Comparison of ENCODE assay signal across 17 cellular contexts in the genomic region with DNA sequence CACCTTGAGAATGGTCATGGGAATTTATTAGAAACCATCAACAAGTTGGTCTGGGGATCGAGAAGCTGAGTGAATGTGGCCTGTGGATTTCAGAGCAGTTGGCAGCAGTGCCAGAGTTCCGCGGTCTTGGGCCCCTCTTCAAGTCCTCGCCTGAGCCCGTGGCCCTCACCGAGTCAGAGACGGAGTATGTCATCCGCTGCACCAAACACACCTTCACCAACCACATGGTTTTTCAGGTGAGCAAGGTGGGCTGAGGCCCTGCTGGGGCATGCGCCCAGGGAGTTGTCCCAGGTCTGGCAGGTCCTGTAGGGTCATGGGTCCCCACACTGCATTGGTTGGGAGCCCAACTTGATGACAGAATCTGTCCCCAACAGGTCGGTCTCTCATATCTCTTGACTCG. TPM values are rescaled to one million over a fixed set of nuclear protein-coding genes. Genes with fewer than 3 reads are reported as not detected.
DNase-seq lines count a peak whose midpoint lies in the region; ATAC-seq and TF ChIP-seq lines count a peak whose summit lies in the region.
"Had no signal": no experiment of that assay in that cellular context is flagged by ENCODE, and none has a peak within 500 bp of the region (broad histone marks: within the 10 kb centered on the region; RNA-seq: fewer than 3 reads in every experiment).

No MANE protein-coding gene starts in this region.

- peaks cover 66% of the 10 kb centered on the region for H3K36me3 ChIP-seq in CD8-positive, alpha-beta T cell (ENCODE audit: insufficient read depth, low read length)
- H3K36me3 ChIP-seq in spleen = peaks cover 0 to 100% (median 96%) of the 10 kb centered on the region in 6 donors

- H3K9me3 Mint-ChIP-seq in activated CD4-positive, alpha-beta memory T cell treated with anti-CD3 and anti-CD28 coated beads for 36 hours = no peaks in the 10 kb centered on the region
- no peaks in the 10 kb centered on the region for H3K9me3 Mint-ChIP-seq in activated CD4-positive, alpha-beta memory T cell treated with anti-CD3 and anti-CD28 coated beads, Interleukin-2, amount 10 ng/mL, durations not matched to agents 7 days and 5 days
- no peaks in the 10 kb centered on the region for H3K9me3 Mint-ChIP-seq in CD8-positive, alpha-beta T cell
- H3K9me3 Mint-ChIP-seq: CD4-positive, alpha-beta memory T cell had no signal

- H3K4me3 Mint-ChIP-seq in activated CD4-positive, alpha-beta memory T cell treated with anti-CD3 and anti-CD28 coated beads for 36 hours = no peak overlapping the region
- no peak overlapping the region for H3K4me3 Mint-ChIP-seq in activated CD4-positive, alpha-beta memory T cell treated with anti-CD3 and anti-CD28 coated beads, Interleukin-2, amount 10 ng/mL, durations not matched to agents 7 days and 5 days
- H3K4me3 Mint-ChIP-seq in CD8-positive, alpha-beta T cell = no peak overlapping the region
- H3K4me3 Mint-ChIP-seq: CD4-positive, alpha-beta memory T cell had no signal

- no peaks in the 10 kb centered on the region for H3K9me3 ChIP-seq in CD8-positive, alpha-beta T cell (ENCODE audit: low read length)
- no peaks in the 10 kb centered on the region for H3K9me3 ChIP-seq in spleen

- no peaks in the 10 kb centered on the region for H3K4me1 ChIP-seq in CD8-positive, alpha-beta T cell (ENCODE audit: insufficient read depth, low read length)
- H3K4me1 ChIP-seq in spleen = peaks cover 0 to 17% (median 5%) of the 10 kb centered on the region in 6 donors

- H3K27me3 ChIP-seq in CD8-positive, alpha-beta T cell (ENCODE audit: insufficient read depth, low read length) = no peaks in the 10 kb centered on the region
- no peaks in the 10 kb centered on the region for H3K27me3 ChIP-seq in spleen (replicated peaks in 1 of 7)

- CTCF ChIA-PET in activated CD4-positive, alpha-beta memory T cell treated with anti-CD3 and anti-CD28 coated beads for 36 hours (lab: Charles Lee) = interaction anchor here (1.4 kb wide), 1 partner anchor 12 kb away, joined by 3 read pairs; no protein-coding TSS in a partner anchor
- CTCF ChIA-PET in activated CD4-positive, alpha-beta memory T cell treated with anti-CD3 and anti-CD28 coated beads, Interleukin-2, amount 10 ng/mL, durations not matched to agents 7 days and 5 days (lab: Charles Lee) = interaction anchor here (1.5 kb wide), 1 partner anchor 44 kb away, joined by 3 read pairs; a partner anchor contains a TSS
- CTCF ChIA-PET in CD8-positive, alpha-beta T cell (lab: Charles Lee) = no interaction called here

- H3K27ac Mint-ChIP-seq in activated CD4-positive, alpha-beta memory T cell treated with anti-CD3 and anti-CD28 coated beads for 36 hours = peak overlapping the region; percentile 45
- no peak overlapping the region for H3K27ac Mint-ChIP-seq in activated CD4-positive, alpha-beta memory T cell treated with anti-CD3 and anti-CD28 coated beads, Interleukin-2, amount 10 ng/mL, durations not matched to agents 7 days and 5 days
- H3K27ac Mint-ChIP-seq in CD8-positive, alpha-beta T cell = peak overlapping the region; percentile 2

- H3K27ac ChIP-seq in CD8-positive, alpha-beta T cell (ENCODE audit: low read depth, low read length) = no peak overlapping the region
- H3K27ac ChIP-seq in spleen = no peak overlapping the region
- H3K27ac ChIP-seq: 22Rv1, HL-60 had no signal

- 95 to 98% (median 97%) methylated on average over 8 to 11 of the region's 11 CpGs for WGBS in spleen, 5 donors

- DNase-seq in activated CD4-positive, alpha-beta memory T cell treated with anti-CD3 and anti-CD28 coated beads for 36 hours = no peak
- no peak for DNase-seq in activated CD4-positive, alpha-beta memory T cell treated with anti-CD3 and anti-CD28 coated beads, Interleukin-2, amount 10 ng/mL, durations not matched to agents 7 days and 5 days
- DNase-seq in CD8-positive, alpha-beta T cell = no peak
- peak; percentile 40 for DNase-seq in left lobe of liver (ENCODE audit: low spot score)
- DNase-seq in spleen = peak; percentile 51
- DNase-seq in posterior cingulate gyrus = no peak
- no peak for DNase-seq in Right ventricle myocardium inferior (ENCODE audit: missing footprints)
- no peak for DNase-seq in GOT3 (lab: John Stamatoyannopoulos, UW)
- DNase-seq: CD4-positive, alpha-beta memory T cell; COR-L47; DMS153; DMS79 treated with DMSO at 0.1 percent for 48 hours; EL; KBM-7 had no signal

- H3K4me3 ChIP-seq in CD8-positive, alpha-beta T cell (ENCODE audit: low read depth, low read length) = no peak overlapping the region
- no peak overlapping the region for H3K4me3 ChIP-seq in spleen

- no peaks in the 10 kb centered on the region for H3K27me3 Mint-ChIP-seq in activated CD4-positive, alpha-beta memory T cell treated with anti-CD3 and anti-CD28 coated beads for 36 hours
- no peaks in the 10 kb centered on the region for H3K27me3 Mint-ChIP-seq in activated CD4-positive, alpha-beta memory T cell treated with anti-CD3 and anti-CD28 coated beads, Interleukin-2, amount 10 ng/mL, durations not matched to agents 7 days and 5 days
- H3K27me3 Mint-ChIP-seq in CD8-positive, alpha-beta T cell (ENCODE audit: low read depth) = no peaks in the 10 kb centered on the region
- H3K27me3 Mint-ChIP-seq: CD4-positive, alpha-beta memory T cell had no signal

- POLR2A ChIA-PET in activated CD4-positive, alpha-beta memory T cell treated with anti-CD3 and anti-CD28 coated beads for 36 hours (lab: Charles Lee) = interaction anchor here (0.6 kb wide), 1 partner anchor 155 kb away, joined by 3 read pairs; no protein-coding TSS in a partner anchor
- POLR2A ChIA-PET in activated CD4-positive, alpha-beta memory T cell treated with anti-CD3 and anti-CD28 coated beads, Interleukin-2, amount 10 ng/mL, durations not matched to agents 7 days and 5 days (lab: Charles Lee) = interaction anchor here (0.6 to 2.0 kb wide), 3 partner anchors 9 to 47 kb away, joined by 3 to 9 read pairs (median 4); a partner anchor contains a TSS
- POLR2A ChIA-PET in CD8-positive, alpha-beta T cell (lab: Charles Lee) = interaction anchor here (2.0 kb wide), 1 partner anchor 45 kb away, joined by 10 read pairs; a partner anchor contains a TSS

- TF ChIP-seq CTCF in CD8-positive, alpha-beta T cell (IDR thresholded peaks at IDR 0.05) = no peak
- TF ChIP-seq CTCF in spleen (IDR thresholded peaks at IDR 0.05 in 8 of 11, conservative IDR thresholded peaks at IDR 0.05 in 3 of 11) = no peak

- ATAC-seq in CD8-positive, alpha-beta T cell = no peak
- ATAC-seq in left lobe of liver (no peak), Right ventricle myocardium inferior (no peak)
- ATAC-seq: HCT116 had no signal

- peaks cover 53% of the 10 kb centered on the region for H3K36me3 Mint-ChIP-seq in activated CD4-positive, alpha-beta memory T cell treated with anti-CD3 and anti-CD28 coated beads for 36 hours
- peaks cover 92% of the 10 kb centered on the region for H3K36me3 Mint-ChIP-seq in activated CD4-positive, alpha-beta memory T cell treated with anti-CD3 and anti-CD28 coated beads, Interleukin-2, amount 10 ng/mL, durations not matched to agents 7 days and 5 days (ENCODE audit: low read depth)
- peaks cover 96% of the 10 kb centered on the region for H3K36me3 Mint-ChIP-seq in CD8-positive, alpha-beta T cell

- intact Hi-C loops in activated CD4-positive, alpha-beta memory T cell treated with anti-CD3 and anti-CD28 coated beads for 36 hours (cut with micrococcal nuclease) = no loop called here
- intact Hi-C loops in CD8-positive, alpha-beta T cell (cut with DNase I, micrococcal nuclease) = loop anchor here in 1 of 2 experiments (10.0 kb wide), 1 partner anchor 1197 kb away; no protein-coding TSS in a partner anchor
- intact Hi-C loops in spleen (cut with DNase I; ENCODE audit: low total_unique reads) (no loop called here), posterior cingulate gyrus (cut with DNase I) (no loop called here), Right ventricle myocardium inferior (cut with DNase I) (no loop called here)

- peaks cover 5% of the 10 kb centered on the region for H3K4me1 Mint-ChIP-seq in activated CD4-positive, alpha-beta memory T cell treated with anti-CD3 and anti-CD28 coated beads for 36 hours (ENCODE audit: low read depth)
- H3K4me1 Mint-ChIP-seq in activated CD4-positive, alpha-beta memory T cell treated with anti-CD3 and anti-CD28 coated beads, Interleukin-2, amount 10 ng/mL, durations not matched to agents 7 days and 5 days = peaks cover 4% of the 10 kb centered on the region
- no peaks in the 10 kb centered on the region for H3K4me1 Mint-ChIP-seq in CD8-positive, alpha-beta T cell (ENCODE audit: low read depth)

- no peak for TF ChIP-seq POLR2A in spleen (IDR thresholded peaks at IDR 0.05)

RNA-seq across cellular contexts. Expression of gene HMCES, which starts 7.0 kb away (rescaled TPM):
- total RNA-seq in activated CD4-positive, alpha-beta memory T cell treated with anti-CD3 and anti-CD28 coated beads for 36 hours = 10 to 100 TPM; 58.4 to 61.5 TPM
- total RNA-seq in activated CD4-positive, alpha-beta memory T cell treated with anti-CD3 and anti-CD28 coated beads, Interleukin-2, amount 10 ng/mL, durations not matched to agents 7 days and 5 days = 10 to 100 TPM; 45.7 to 50.1 TPM
- total RNA-seq in CD8-positive, alpha-beta T cell = 10 to 100 TPM; 69.5 to 78.7 TPM
- total RNA-seq in left lobe of liver = 19.1 TPM
- 10 to 100 TPM; 24.0 to 31.9 (median 30.7) TPM for total RNA-seq in spleen
- polyA plus RNA-seq in spleen = 10 to 100 TPM; 16.1 to 60.7 (median 18.8) TPM
- total RNA-seq in Right ventricle myocardium inferior = 42.3 TPM

RNA-seq across cellular contexts. Expression of gene COPG1, which starts 22.3 kb away (rescaled TPM):
- total RNA-seq in activated CD4-positive, alpha-beta memory T cell treated with anti-CD3 and anti-CD28 coated beads for 36 hours = 100 to 1,000 TPM; 154 to 162 TPM
- total RNA-seq in activated CD4-positive, alpha-beta memory T cell treated with anti-CD3 and anti-CD28 coated beads, Interleukin-2, amount 10 ng/mL, durations not matched to agents 7 days and 5 days = 100 to 1,000 TPM; 157 TPM
- 10 to 100 TPM; 77.0 to 93.5 TPM for total RNA-seq in CD8-positive, alpha-beta T cell
- total RNA-seq in left lobe of liver = 114 TPM
- total RNA-seq in spleen = 100 to 1,000 TPM in 5 of 7 donors, 10 to 100 TPM in 2; 90.8 to 134 (median 116) TPM
- 10 to 100 TPM; 47.8 to 52.3 (median 49.8) TPM for polyA plus RNA-seq in spleen
- 83.9 TPM for total RNA-seq in Right ventricle myocardium inferior

Comparison
In these comparisons a context has a peak if more than half of its experiments do, and no peak if none do; other contexts are left out.
1. DNase-seq: peak in left lobe of liver (single experiment) and spleen (single experiment); none in activated CD4-positive, alpha-beta memory T cell treated with anti-CD3 and anti-CD28 coated beads for 36 hours (single experiment), activated CD4-positive, alpha-beta memory T cell treated with anti-CD3 and anti-CD28 coated beads, Interleukin-2, amount 10 ng/mL, durations not matched to agents 7 days and 5 days (single experiment), CD8-positive, alpha-beta T cell (0 of 7), posterior cingulate gyrus (0 of 10), Right ventricle myocardium inferior (single experiment) and GOT3 (single experiment).